Comparison of ENCODE assay signal across 12 cellular contexts in genomic region chr2:173858297-173858731, GRCh38.
DNase-seq lines count a peak whose midpoint lies in the region; ATAC-seq lines count a peak whose summit lies in the region.
"Had no signal": no experiment of that assay in that cellular context is flagged by ENCODE, and none has a peak within 500 bp of the region (broad histone marks: within the 10 kb centered on the region; RNA-seq: fewer than 3 reads in every experiment).

No MANE protein-coding gene starts in this region.

- peak; percentile 74 for ATAC-seq in GM18868 (IDR thresholded peaks at IDR 0.05; ENCODE audit: unreplicated experiment)
- peak; percentile 69 for ATAC-seq in HG02678 (IDR thresholded peaks at IDR 0.05; ENCODE audit: unreplicated experiment)
- no peak for ATAC-seq in HG03135 (IDR thresholded peaks at IDR 0.05; ENCODE audit: unreplicated experiment)

- no peaks in the 10 kb centered on the region for H3K27me3 ChIP-seq in neuronal stem cell (ENCODE audit: control insufficient read depth in 3 of 3, insufficient read depth in 3 of 3, low read depth in 1 of 3, low read length in 3 of 3)
- H3K27me3 ChIP-seq: colonic mucosa had no signal

- peak; percentile 1 for DNase-seq in NCI-H69 (lab: John Stamatoyannopoulos, UW)
- no peak for DNase-seq in neuronal stem cell (ENCODE audit: low spot score)
- no peak for DNase-seq in T-helper 2 cell treated with Interferon-gamma antibody and Interleukin-4, amounts not matched to agents 5 μg/mL and 100 μg/mL, for 36 hours (ENCODE audit: low spot score)
- DNase-seq in NCI-H1105 treated with DMSO at 0.1 percent for 48 hours (lab: John Stamatoyannopoulos, UW): no peak
- DNase-seq in NCI-H526 (lab: John Stamatoyannopoulos, UW): no peak
- DNase-seq: activated naive CD4-positive, alpha-beta T cell treated with anti-CD3 and anti-CD28 coated beads, Interleukin-2, amount 50 U/mL, for 16 hours; Calu3; colonic mucosa; NCI-H748 treated with DMSO at 0.1 percent for 48 hours had no signal

- peak overlapping the region in 1 of 2 donors; percentile 42 for H3K4me3 ChIP-seq in neuronal stem cell (ENCODE audit: low read length in 2 of 2)
- H3K4me3 ChIP-seq: colonic mucosa had no signal

- no peaks in the 10 kb centered on the region for H3K79me1 ChIP-seq in neuronal stem cell (ENCODE audit: low read depth, low read length)

- H4K8ac ChIP-seq in neuronal stem cell (ENCODE audit: low read depth, low read length): no peak overlapping the region

- no peak overlapping the region for H3K27ac ChIP-seq in neuronal stem cell (replicated peaks; ENCODE audit: low read length)
- H3K27ac ChIP-seq: colonic mucosa had no signal

- no peak overlapping the region for H4K91ac ChIP-seq in neuronal stem cell (ENCODE audit: low read depth, low read length, poor library complexity)

- H3K14ac ChIP-seq in neuronal stem cell (ENCODE audit: low read length): no peak overlapping the region

- no peak overlapping the region for H3K27ac Mint-ChIP-seq in T-helper 2 cell treated with Interferon-gamma antibody and Interleukin-4, amounts not matched to agents 5 μg/mL and 100 μg/mL, for 36 hours

- H2BK120ac ChIP-seq in neuronal stem cell (ENCODE audit: low read depth, low read length): no peak overlapping the region

- no peaks in the 10 kb centered on the region for H3K4me1 ChIP-seq in neuronal stem cell (ENCODE audit: control insufficient read depth in 2 of 2, insufficient read depth in 1 of 2, low read depth in 1 of 2, low read length in 2 of 2)
- H3K4me1 ChIP-seq: colonic mucosa had no signal

- WGBS in neuronal stem cell (ENCODE audit: extremely low coverage in 2 of 2, insufficient read length in 2 of 2, insufficient replicate concordance in 1 of 2), 2 donors: no CpG with 5 or more reads among the region's 10 CpGs

- no peak overlapping the region for H3K9ac ChIP-seq in neuronal stem cell (ENCODE audit: low read depth, low read length, poor library complexity)

- peaks cover 6% of the 10 kb centered on the region for H3K4me1 Mint-ChIP-seq in T-helper 2 cell treated with Interferon-gamma antibody and Interleukin-4, amounts not matched to agents 5 μg/mL and 100 μg/mL, for 36 hours (ENCODE audit: low read depth)

- no peak overlapping the region for H2AK5ac ChIP-seq in neuronal stem cell (ENCODE audit: low read depth, low read length)

- H3K9me3 Mint-ChIP-seq in T-helper 2 cell treated with Interferon-gamma antibody and Interleukin-4, amounts not matched to agents 5 μg/mL and 100 μg/mL, for 36 hours: no peaks in the 10 kb centered on the region

- H3K36me3 ChIP-seq in neuronal stem cell (replicated peaks in 1 of 2; ENCODE audit: control insufficient read depth in 2 of 2, insufficient read depth in 2 of 2, low read length in 2 of 2): no peaks in the 10 kb centered on the region
- H3K36me3 ChIP-seq: colonic mucosa had no signal

- no peak overlapping the region for H3K4ac ChIP-seq in neuronal stem cell (ENCODE audit: low read length)

- peak overlapping the region; percentile 52 for H3K18ac ChIP-seq in neuronal stem cell (ENCODE audit: low read length)

- no peaks in the 10 kb centered on the region for H3K9me3 ChIP-seq in neuronal stem cell (replicated peaks in 1 of 2; ENCODE audit: control insufficient read depth in 2 of 2, insufficient read depth in 1 of 2, low read depth in 1 of 2, low read length in 2 of 2)
- H3K9me3 ChIP-seq: colonic mucosa had no signal

- peaks cover 4% of the 10 kb centered on the region for H3K27me3 Mint-ChIP-seq in T-helper 2 cell treated with Interferon-gamma antibody and Interleukin-4, amounts not matched to agents 5 μg/mL and 100 μg/mL, for 36 hours (ENCODE audit: low read depth)

- no peak overlapping the region for H2BK12ac ChIP-seq in neuronal stem cell (ENCODE audit: low read length)

- H3K4me3 Mint-ChIP-seq in T-helper 2 cell treated with Interferon-gamma antibody and Interleukin-4, amounts not matched to agents 5 μg/mL and 100 μg/mL, for 36 hours: no peak overlapping the region

- H3K23ac ChIP-seq in neuronal stem cell (ENCODE audit: low read depth, low read length, poor library complexity): no peak overlapping the region

- H2AFZ ChIP-seq in neuronal stem cell (ENCODE audit: low read length): peak overlapping the region; percentile 20

- no peak overlapping the region for H3K4me2 ChIP-seq in neuronal stem cell (ENCODE audit: insufficient read depth, low read length, poor library complexity, severe bottlenecking)

- no peaks in the 10 kb centered on the region for H3K36me3 Mint-ChIP-seq in T-helper 2 cell treated with Interferon-gamma antibody and Interleukin-4, amounts not matched to agents 5 μg/mL and 100 μg/mL, for 36 hours (ENCODE audit: low read depth)

- no peak overlapping the region for H2BK5ac ChIP-seq in neuronal stem cell (ENCODE audit: low read length)

- H2BK15ac ChIP-seq in neuronal stem cell (ENCODE audit: low read length): no peak overlapping the region
